ENCODE assay signal across 1 cellular context in the genomic region with DNA sequence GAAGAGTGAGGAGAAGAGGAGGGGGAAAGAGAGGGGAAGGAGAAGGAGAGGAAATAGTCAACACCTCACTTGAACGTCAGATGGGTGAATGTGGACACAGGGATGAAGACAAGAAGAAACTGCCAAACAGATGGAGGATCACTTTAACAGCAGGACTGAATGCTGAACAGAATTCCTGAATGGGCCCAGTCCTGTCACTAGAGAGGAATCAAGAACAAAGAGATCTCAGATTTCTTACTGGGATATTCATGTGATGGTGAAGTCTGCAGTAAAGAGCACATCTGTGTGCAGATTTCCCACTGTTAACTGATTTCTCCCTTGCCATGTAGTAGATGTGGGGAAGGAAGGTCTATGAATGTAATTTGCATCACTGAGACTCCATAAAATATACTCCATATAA.
TF ChIP-seq lines count a peak whose summit lies in the region.

No MANE protein-coding gene starts in this region.

TF ChIP-seq in H1, 55 proteins besides CTCF, POLR2A, EP300 and RAD21 (continued from another document):
- TF ChIP-seq, protein P1, sequence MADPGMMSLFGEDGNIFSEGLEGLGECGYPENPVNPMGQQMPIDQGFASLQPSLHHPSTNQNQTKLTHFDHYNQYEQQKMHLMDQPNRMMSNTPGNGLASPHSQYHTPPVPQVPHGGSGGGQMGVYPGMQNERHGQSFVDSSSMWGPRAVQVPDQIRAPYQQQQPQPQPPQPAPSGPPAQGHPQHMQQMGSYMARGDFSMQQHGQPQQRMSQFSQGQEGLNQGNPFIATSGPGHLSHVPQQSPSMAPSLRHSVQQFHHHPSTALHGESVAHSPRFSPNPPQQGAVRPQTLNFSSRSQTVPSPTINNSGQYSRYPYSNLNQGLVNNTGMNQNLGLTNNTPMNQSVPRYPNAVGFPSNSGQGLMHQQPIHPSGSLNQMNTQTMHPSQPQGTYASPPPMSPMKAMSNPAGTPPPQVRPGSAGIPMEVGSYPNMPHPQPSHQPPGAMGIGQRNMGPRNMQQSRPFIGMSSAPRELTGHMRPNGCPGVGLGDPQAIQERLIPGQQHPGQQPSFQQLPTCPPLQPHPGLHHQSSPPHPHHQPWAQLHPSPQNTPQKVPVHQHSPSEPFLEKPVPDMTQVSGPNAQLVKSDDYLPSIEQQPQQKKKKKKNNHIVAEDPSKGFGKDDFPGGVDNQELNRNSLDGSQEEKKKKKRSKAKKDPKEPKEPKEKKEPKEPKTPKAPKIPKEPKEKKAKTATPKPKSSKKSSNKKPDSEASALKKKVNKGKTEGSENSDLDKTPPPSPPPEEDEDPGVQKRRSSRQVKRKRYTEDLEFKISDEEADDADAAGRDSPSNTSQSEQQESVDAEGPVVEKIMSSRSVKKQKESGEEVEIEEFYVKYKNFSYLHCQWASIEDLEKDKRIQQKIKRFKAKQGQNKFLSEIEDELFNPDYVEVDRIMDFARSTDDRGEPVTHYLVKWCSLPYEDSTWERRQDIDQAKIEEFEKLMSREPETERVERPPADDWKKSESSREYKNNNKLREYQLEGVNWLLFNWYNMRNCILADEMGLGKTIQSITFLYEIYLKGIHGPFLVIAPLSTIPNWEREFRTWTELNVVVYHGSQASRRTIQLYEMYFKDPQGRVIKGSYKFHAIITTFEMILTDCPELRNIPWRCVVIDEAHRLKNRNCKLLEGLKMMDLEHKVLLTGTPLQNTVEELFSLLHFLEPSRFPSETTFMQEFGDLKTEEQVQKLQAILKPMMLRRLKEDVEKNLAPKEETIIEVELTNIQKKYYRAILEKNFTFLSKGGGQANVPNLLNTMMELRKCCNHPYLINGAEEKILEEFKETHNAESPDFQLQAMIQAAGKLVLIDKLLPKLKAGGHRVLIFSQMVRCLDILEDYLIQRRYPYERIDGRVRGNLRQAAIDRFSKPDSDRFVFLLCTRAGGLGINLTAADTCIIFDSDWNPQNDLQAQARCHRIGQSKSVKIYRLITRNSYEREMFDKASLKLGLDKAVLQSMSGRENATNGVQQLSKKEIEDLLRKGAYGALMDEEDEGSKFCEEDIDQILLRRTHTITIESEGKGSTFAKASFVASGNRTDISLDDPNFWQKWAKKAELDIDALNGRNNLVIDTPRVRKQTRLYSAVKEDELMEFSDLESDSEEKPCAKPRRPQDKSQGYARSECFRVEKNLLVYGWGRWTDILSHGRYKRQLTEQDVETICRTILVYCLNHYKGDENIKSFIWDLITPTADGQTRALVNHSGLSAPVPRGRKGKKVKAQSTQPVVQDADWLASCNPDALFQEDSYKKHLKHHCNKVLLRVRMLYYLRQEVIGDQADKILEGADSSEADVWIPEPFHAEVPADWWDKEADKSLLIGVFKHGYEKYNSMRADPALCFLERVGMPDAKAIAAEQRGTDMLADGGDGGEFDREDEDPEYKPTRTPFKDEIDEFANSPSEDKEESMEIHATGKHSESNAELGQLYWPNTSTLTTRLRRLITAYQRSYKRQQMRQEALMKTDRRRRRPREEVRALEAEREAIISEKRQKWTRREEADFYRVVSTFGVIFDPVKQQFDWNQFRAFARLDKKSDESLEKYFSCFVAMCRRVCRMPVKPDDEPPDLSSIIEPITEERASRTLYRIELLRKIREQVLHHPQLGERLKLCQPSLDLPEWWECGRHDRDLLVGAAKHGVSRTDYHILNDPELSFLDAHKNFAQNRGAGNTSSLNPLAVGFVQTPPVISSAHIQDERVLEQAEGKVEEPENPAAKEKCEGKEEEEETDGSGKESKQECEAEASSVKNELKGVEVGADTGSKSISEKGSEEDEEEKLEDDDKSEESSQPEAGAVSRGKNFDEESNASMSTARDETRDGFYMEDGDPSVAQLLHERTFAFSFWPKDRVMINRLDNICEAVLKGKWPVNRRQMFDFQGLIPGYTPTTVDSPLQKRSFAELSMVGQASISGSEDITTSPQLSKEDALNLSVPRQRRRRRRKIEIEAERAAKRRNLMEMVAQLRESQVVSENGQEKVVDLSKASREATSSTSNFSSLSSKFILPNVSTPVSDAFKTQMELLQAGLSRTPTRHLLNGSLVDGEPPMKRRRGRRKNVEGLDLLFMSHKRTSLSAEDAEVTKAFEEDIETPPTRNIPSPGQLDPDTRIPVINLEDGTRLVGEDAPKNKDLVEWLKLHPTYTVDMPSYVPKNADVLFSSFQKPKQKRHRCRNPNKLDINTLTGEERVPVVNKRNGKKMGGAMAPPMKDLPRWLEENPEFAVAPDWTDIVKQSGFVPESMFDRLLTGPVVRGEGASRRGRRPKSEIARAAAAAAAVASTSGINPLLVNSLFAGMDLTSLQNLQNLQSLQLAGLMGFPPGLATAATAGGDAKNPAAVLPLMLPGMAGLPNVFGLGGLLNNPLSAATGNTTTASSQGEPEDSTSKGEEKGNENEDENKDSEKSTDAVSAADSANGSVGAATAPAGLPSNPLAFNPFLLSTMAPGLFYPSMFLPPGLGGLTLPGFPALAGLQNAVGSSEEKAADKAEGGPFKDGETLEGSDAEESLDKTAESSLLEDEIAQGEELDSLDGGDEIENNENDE (IDR thresholded peaks at IDR 0.05; ENCODE audit: insufficient replicate concordance, low read length) = no peak
- TF ChIP-seq JUND (IDR thresholded peaks at IDR 0.05; ENCODE audit: low read length) (no peak), NRF1 (IDR thresholded peaks at IDR 0.05; ENCODE audit: low read depth, low read length) (no peak)
TF ChIP-seq in H1: peak in this region for 0.
